In genomic region chr20:59149678-59150504, GRCh38 we compare ENCODE assay signal across 2 cellular contexts.
TF ChIP-seq lines count a peak whose summit lies in the region.

No MANE protein-coding gene starts in this region.

TF ChIP-seq in GM23338, 12 proteins besides CTCF, POLR2A, EP300 and RAD21 (continued from another document):
- TF ChIP-seq REST (IDR thresholded peaks at IDR 0.05; ENCODE audit: unreplicated experiment) (no peak), ZNF462 (CRISPR knock-in tag; IDR thresholded peaks at IDR 0.05) (no peak), ETS1 (IDR thresholded peaks at IDR 0.05) (no peak), EZH2 (IDR thresholded peaks at IDR 0.05; ENCODE audit: low read depth, unreplicated experiment) (no peak), CREB1 (CRISPR knock-in tag; IDR thresholded peaks at IDR 0.05; ENCODE audit: low read depth) (no peak), POLR2AphosphoS5 (IDR thresholded peaks at IDR 0.05; ENCODE audit: low read depth) (no peak)

TF ChIP-seq in SK-N-SH, 30 proteins besides CTCF, POLR2A, EP300 and RAD21 (continued from another document):
- TF ChIP-seq PBX3 (IDR thresholded peaks at IDR 0.05) (no peak), YY1 (IDR thresholded peaks at IDR 0.05; ENCODE audit: low read depth) (no peak), SMC3 (IDR thresholded peaks at IDR 0.05; ENCODE audit: low read depth, low read length) (no peak), GABPA (IDR thresholded peaks at IDR 0.05; ENCODE audit: low read depth) (no peak), ELF1 (IDR thresholded peaks at IDR 0.05) (no peak), RFX5 (IDR thresholded peaks at IDR 0.05; ENCODE audit: low read length) (no peak)
